In the genomic region with DNA sequence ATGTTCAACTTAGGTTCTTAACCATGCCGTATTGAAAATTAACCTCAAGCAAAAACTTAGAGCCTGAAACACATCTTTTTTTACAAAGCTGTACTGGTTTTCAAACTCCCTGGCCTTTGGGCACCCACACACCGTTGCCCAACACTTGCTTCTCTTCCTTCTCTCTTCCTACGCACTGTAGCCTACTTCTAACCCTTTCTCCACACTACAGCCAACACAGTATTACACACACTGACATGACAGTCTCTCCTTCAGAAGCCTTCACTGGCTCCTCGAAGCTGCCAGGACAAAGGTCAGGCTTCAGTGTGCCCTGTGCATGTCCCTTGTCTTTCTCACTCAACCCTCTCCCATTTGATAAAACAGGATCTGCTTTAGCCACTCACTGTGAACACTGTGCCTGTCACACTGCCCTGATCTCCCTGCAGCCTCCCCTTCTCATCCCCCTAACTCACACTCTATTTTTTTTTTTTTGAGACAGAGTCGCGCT, we compare ENCODE assay signal across 16 cellular contexts.
"Had no signal": no experiment of that assay in that cellular context is flagged by ENCODE, and none has a peak within 500 bp of the region (broad histone marks: within the 10 kb centered on the region; RNA-seq: fewer than 3 reads in every experiment).

No MANE protein-coding gene starts in this region.

- H3K4me1 ChIP-seq: esophagus squamous epithelium, sigmoid colon, stomach, uterus had no signal

- H3K36me3 ChIP-seq: sigmoid colon, stomach, thoracic aorta, uterus had no signal

- H3K4me3 ChIP-seq: esophagus squamous epithelium, hepatocyte, sigmoid colon, skin epidermis, stomach, thoracic aorta, uterus had no signal

- H3K27me3 ChIP-seq: esophagus squamous epithelium, hepatocyte, sigmoid colon, stomach, uterus had no signal

- H3K4me2 ChIP-seq: hepatocyte had no signal

- ATAC-seq: effector memory CD8-positive, alpha-beta T cell; naive thymus-derived CD8-positive, alpha-beta T cell had no signal

- H2AFZ ChIP-seq: hepatocyte had no signal

- H3K9me3 ChIP-seq: esophagus squamous epithelium, sigmoid colon, stomach, thoracic aorta, uterus had no signal

- H3K79me2 ChIP-seq: hepatocyte had no signal

- DNase-seq: effector memory CD8-positive, alpha-beta T cell; esophagus squamous epithelium; foreskin fibroblast; head of caudate nucleus; mammary epithelial cell; naive thymus-derived CD8-positive, alpha-beta T cell; sigmoid colon; stimulated activated CD4-positive, alpha-beta T cell treated with anti-CD3 and anti-CD28 coated beads, Interleukin-12 subunit alpha, Interleukin-12 subunit beta, amount 100 ng/mL, for 4 hours; stimulated activated naive CD4-positive, alpha-beta T cell; stomach; substantia nigra; uterus had no signal

- H3K27ac ChIP-seq: epithelial cell of prostate, esophagus squamous epithelium, hepatocyte, sigmoid colon, skin epidermis, stomach, thoracic aorta, uterus had no signal
